In the genomic region with DNA sequence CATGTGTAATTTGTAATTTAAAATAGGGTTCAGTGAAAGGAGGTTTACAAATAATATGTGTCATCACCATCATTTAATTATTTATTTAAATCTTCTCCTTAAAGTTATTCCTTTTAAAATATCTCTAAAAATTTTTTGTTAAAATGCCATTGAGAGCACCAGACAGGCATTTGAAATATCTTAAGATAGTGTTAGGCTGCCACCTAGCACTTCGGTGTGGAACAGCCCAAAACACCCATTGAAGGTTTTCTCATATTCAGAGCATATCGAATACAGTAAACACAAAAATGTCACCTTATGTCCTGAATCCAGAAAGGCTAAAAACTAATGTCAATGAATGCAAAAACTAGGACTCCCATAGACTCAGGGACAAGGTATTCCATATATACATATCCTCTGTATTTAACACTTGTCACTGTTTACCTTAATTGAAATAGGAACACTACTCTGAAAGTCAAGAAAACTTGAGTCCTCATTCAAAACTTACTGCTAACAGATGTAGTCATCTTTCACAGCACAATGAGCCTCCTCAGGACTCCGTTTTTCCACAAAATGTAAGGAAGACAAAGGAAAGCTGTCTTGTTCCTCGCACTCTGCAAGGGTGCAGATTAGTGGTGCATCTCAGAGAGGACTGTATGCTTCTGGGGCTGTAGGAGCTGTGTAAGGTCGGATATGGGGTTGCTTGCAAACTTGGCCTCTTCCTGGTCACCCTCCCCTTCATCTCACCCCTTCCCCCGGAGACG, we compare ENCODE assay signal across 7 cellular contexts.
DNase-seq lines count a peak whose midpoint lies in the region; FAIRE-seq and TF ChIP-seq lines count a peak whose summit lies in the region.

No MANE protein-coding gene starts in this region.

- no peak overlapping the region for H3K27ac ChIP-seq in tibial nerve

- no peaks in the 10 kb centered on the region for H3K9me3 ChIP-seq in tibial nerve

- peak; percentile 13 for DNase-seq in GM04504 (ENCODE audit: low read depth)
- peak; percentile 29 for DNase-seq in H7
- DNase-seq in NCI-H146 treated with DMSO at 0.1 percent for 48 hours (lab: John Stamatoyannopoulos, UW; ENCODE audit: unreplicated experiment): peak; percentile 1
- DNase-seq in amniotic stem cell (lab: John Stamatoyannopoulos, UW): peak; percentile 11
- DNase-seq in tibial nerve (ENCODE audit: low spot score in 2 of 2): peak in 1 of 2 donors; percentile 35
- DNase-seq in effector CD8-positive, alpha-beta T cell (lab: John Stamatoyannopoulos, UW): no peak

- no peak for TF ChIP-seq POLR2A in tibial nerve (IDR thresholded peaks at IDR 0.05)

- TF ChIP-seq EP300 in tibial nerve (IDR thresholded peaks at IDR 0.05): no peak

- no peaks in the 10 kb centered on the region for H3K4me1 ChIP-seq in tibial nerve

- 42 to 43% methylated on average over 7 of the region's 7 CpGs for WGBS in tibial nerve, 2 donors

- H3K27me3 ChIP-seq in H7 (ENCODE audit: control insufficient read depth, insufficient read depth, low read length) (no peaks in the 10 kb centered on the region), tibial nerve (no peaks in the 10 kb centered on the region)

- TF ChIP-seq CTCF in tibial nerve (IDR thresholded peaks at IDR 0.05): peak; percentile 34 to 55 (median 52)

- peak; percentile 93 for FAIRE-seq in islet of Langerhans (lab: Jason Lieb, UNC)

- H3K4me3 ChIP-seq in H7 (ENCODE audit: insufficient read depth, low read depth, low read length) (no peak overlapping the region), tibial nerve (no peak overlapping the region)

- H3K36me3 ChIP-seq in H7 (replicated peaks; ENCODE audit: control insufficient read depth, insufficient read depth, low read length) (no peaks in the 10 kb centered on the region), tibial nerve (no peaks in the 10 kb centered on the region)
